In genomic region chr4:40232610-40233009, GRCh38 we compare ENCODE assay signal across 17 cellular contexts. TPM values are rescaled to one million over a fixed set of nuclear protein-coding genes. Genes with fewer than 3 reads are reported as not detected.
A peak's percentile ranks its signal among the peaks of the same experiment; 100 is the strongest.
DNase-seq lines count a peak whose midpoint lies in the region; ATAC-seq and TF ChIP-seq lines count a peak whose summit lies in the region.
"Had no signal": no experiment of that assay in that cellular context is flagged by ENCODE, and none has a peak within 500 bp of the region (broad histone marks: within the 10 kb centered on the region; RNA-seq: fewer than 3 reads in every experiment).

No MANE protein-coding gene starts in this region.

- peaks cover 5% of the 10 kb centered on the region; the same call in 1 of the 2 replicates for H3F3A ChIP-seq in OCI-LY1 (ENCODE audit: insufficient read depth, low read length)
- no peaks in the 10 kb centered on the region for H3F3A ChIP-seq in GM23338 (replicated peaks; ENCODE audit: low read depth)

- BruUV-seq in mammary epithelial cell (replicated peaks; lab: Mats Ljungman, UMichigan) = no TSS peak

- H3K9ac ChIP-seq in mammary epithelial cell (ENCODE audit: insufficient read depth, low read length) (no peak overlapping the region), OCI-LY1 (ENCODE audit: low read length) (no peak overlapping the region)

- H3K4me3 ChIP-seq in mammary epithelial cell (replicated peaks in 1 of 3; ENCODE audit: insufficient read depth in 1 of 3, low read depth in 2 of 3, low read length in 3 of 3) = no peak overlapping the region
- H3K4me3 ChIP-seq in breast epithelium = no peak overlapping the region
- H3K4me3 ChIP-seq in OCI-LY1 (ENCODE audit: low read depth, low read length, poor library complexity, severe bottlenecking) = no peak overlapping the region
- no peak overlapping the region for H3K4me3 ChIP-seq in HAP-1
- no peak overlapping the region for H3K4me3 ChIP-seq in GM23338
- H3K4me3 ChIP-seq: right atrium auricular region had no signal

- DNase-seq in mammary epithelial cell (no peak), breast epithelium (ENCODE audit: low spot score in 2 of 2) (no peak), HAP-1 (ENCODE audit: low spot score in 2 of 2) (no peak), GM23338 (ENCODE audit: low spot score) (no peak)
- peak; percentile 41 for DNase-seq in activated naive CD8-positive, alpha-beta T cell treated with anti-CD3 and anti-CD28 coated beads, Interleukin-2, amount 10 ng/mL, durations not matched to agents 7 days and 5 days
- peak in 1 of 2 donors; percentile 21 for DNase-seq in stimulated activated naive CD8-positive, alpha-beta T cell treated with anti-CD3 and anti-CD28 coated beads, Interleukin-15, amount 100 ng/mL, for 72 hours
- DNase-seq: DMS79; hippocampal formation; NCI-H1417 treated with DMSO at 0.1 percent for 48 hours; NCI-H510A; stimulated activated CD4-positive, alpha-beta T cell treated with anti-CD3 and anti-CD28 coated beads, Interleukin-2, amount 100 ng/mL, for 48 hours had no signal

- no peak for TF ChIP-seq CTCF in mammary epithelial cell (conservative IDR thresholded peaks at IDR 0.05 in 1 of 2, IDR thresholded peaks at IDR 0.05 in 1 of 2; ENCODE audit: extremely low read depth in 1 of 2, insufficient read depth in 1 of 2, low read depth in 1 of 2, low read length in 2 of 2)
- no peak for TF ChIP-seq CTCF in breast epithelium (IDR thresholded peaks at IDR 0.05)
- no peak for TF ChIP-seq CTCF in OCI-LY1 (IDR thresholded peaks at IDR 0.05; ENCODE audit: low read length)
- TF ChIP-seq CTCF in GM23338 (conservative IDR thresholded peaks at IDR 0.05; ENCODE audit: low read depth in 2 of 2) = no peak

- WGBS in mammary epithelial cell (ENCODE audit: low coverage, missing lambda C conversion rate) = 23% methylated on average over 2 of the region's 3 CpGs

- H3K27me3 Mint-ChIP-seq in activated naive CD8-positive, alpha-beta T cell treated with anti-CD3 and anti-CD28 coated beads, Interleukin-2, amount 10 ng/mL, durations not matched to agents 7 days and 5 days = no peaks in the 10 kb centered on the region
- no peaks in the 10 kb centered on the region for H3K27me3 Mint-ChIP-seq in stimulated activated naive CD8-positive, alpha-beta T cell treated with anti-CD3 and anti-CD28 coated beads, Interleukin-15, amount 100 ng/mL, for 72 hours
- peaks cover 8% of the 10 kb centered on the region for H3K27me3 Mint-ChIP-seq in GM23338 (ENCODE audit: insufficient read depth, low read depth, poor library complexity)

- H3K4me1 ChIP-seq in mammary epithelial cell (ENCODE audit: insufficient read depth, low read length) = no peaks in the 10 kb centered on the region
- no peaks in the 10 kb centered on the region for H3K4me1 ChIP-seq in breast epithelium
- H3K4me1 ChIP-seq in OCI-LY1 (ENCODE audit: insufficient read depth, low read length, severe bottlenecking) = peaks cover 98% of the 10 kb centered on the region
- H3K4me1 ChIP-seq in HAP-1 = no peaks in the 10 kb centered on the region
- no peaks in the 10 kb centered on the region; the same call in 1 of the 2 replicates for H3K4me1 ChIP-seq in GM23338 (ENCODE audit: insufficient read depth)
- H3K4me1 ChIP-seq: right atrium auricular region had no signal

- peaks cover 81% of the 10 kb centered on the region for H3K4me1 Mint-ChIP-seq in activated naive CD8-positive, alpha-beta T cell treated with anti-CD3 and anti-CD28 coated beads, Interleukin-2, amount 10 ng/mL, durations not matched to agents 7 days and 5 days
- H3K4me1 Mint-ChIP-seq in stimulated activated naive CD8-positive, alpha-beta T cell treated with anti-CD3 and anti-CD28 coated beads, Interleukin-15, amount 100 ng/mL, for 72 hours = peaks cover 97% of the 10 kb centered on the region
- peaks cover 14% of the 10 kb centered on the region for H3K4me1 Mint-ChIP-seq in GM23338

- H3K4me2 ChIP-seq in mammary epithelial cell (ENCODE audit: insufficient read depth, low read depth, low read length) = no peak overlapping the region
- H3K4me2 ChIP-seq in OCI-LY1 (ENCODE audit: low read length) = peak overlapping the region; percentile 16; the same call in 1 of the 2 replicates
- H3K4me2 ChIP-seq in GM23338 = no peak overlapping the region

- no peaks in the 10 kb centered on the region for H4K20me1 ChIP-seq in mammary epithelial cell (ENCODE audit: insufficient read depth, low read length)
- H4K20me1 ChIP-seq in OCI-LY1 (ENCODE audit: insufficient read depth, low read length) = 0 out of 2 replicates have a peak, but pooled peaks cover 6% of the 10 kb centered on the region
- H4K20me1 ChIP-seq in GM23338 (replicated peaks; ENCODE audit: insufficient read depth) = no peaks in the 10 kb centered on the region

- H3K27me3 ChIP-seq in mammary epithelial cell (ENCODE audit: insufficient read depth, low read length) (no peaks in the 10 kb centered on the region), breast epithelium (no peaks in the 10 kb centered on the region), OCI-LY1 (ENCODE audit: insufficient read depth, low read length) (no peaks in the 10 kb centered on the region), HAP-1 (ENCODE audit: low read depth) (no peaks in the 10 kb centered on the region), GM23338 (ENCODE audit: insufficient read depth) (no peaks in the 10 kb centered on the region)
- H3K27me3 ChIP-seq: right atrium auricular region had no signal

- peak overlapping the region; percentile 69 for H3K27ac Mint-ChIP-seq in activated naive CD8-positive, alpha-beta T cell treated with anti-CD3 and anti-CD28 coated beads, Interleukin-2, amount 10 ng/mL, durations not matched to agents 7 days and 5 days
- H3K27ac Mint-ChIP-seq in stimulated activated naive CD8-positive, alpha-beta T cell treated with anti-CD3 and anti-CD28 coated beads, Interleukin-15, amount 100 ng/mL, for 72 hours = peak overlapping the region; percentile 57 to 91
- no peak overlapping the region for H3K27ac Mint-ChIP-seq in GM23338
- H3K27ac Mint-ChIP-seq: dendritic cell treated with granulocyte-macrophage colony-stimulating factor and Interleukin-4, amounts not matched to agents 40 ng/mL and 50 ng/mL, for 4 days had no signal

- in situ Hi-C loops in mammary epithelial cell (cut with MboI; ENCODE audit: low sequenced_read_pairs in 2 of 2) = no loop called here
- in situ Hi-C loops in HAP-1 (cut with MboI; ENCODE audit: low sequenced_read_pairs) = no loop called here

- H3K9me2 ChIP-seq in OCI-LY1 (ENCODE audit: low read depth, low read length) = no peaks in the 10 kb centered on the region
- no peaks in the 10 kb centered on the region for H3K9me2 ChIP-seq in GM23338 (ENCODE audit: insufficient read depth)

- POLR2A ChIA-PET in activated naive CD8-positive, alpha-beta T cell treated with anti-CD3 and anti-CD28 coated beads, Interleukin-2, amount 10 ng/mL, durations not matched to agents 7 days and 5 days (lab: Charles Lee) = interaction anchor here (0.6 to 5.5 kb wide), 8 partner anchors 8 to 179 kb away, joined by 3 to 65 read pairs (median 12); partner anchors contain the start of gene RHOH

- ATAC-seq in activated naive CD8-positive, alpha-beta T cell treated with anti-CD3 and anti-CD28 coated beads, Interleukin-2, amount 10 ng/mL, durations not matched to agents 7 days and 5 days (ENCODE audit: low read depth) = no peak
- no peak for ATAC-seq in stimulated activated naive CD8-positive, alpha-beta T cell treated with anti-CD3 and anti-CD28 coated beads, Interleukin-15, amount 100 ng/mL, for 72 hours
- ATAC-seq in HG02642 (IDR thresholded peaks at IDR 0.05; ENCODE audit: poor library complexity, unreplicated experiment) = no peak
- no peak for ATAC-seq in GM23338

- H3K9me3 ChIP-seq in mammary epithelial cell (replicated peaks; ENCODE audit: insufficient read depth, low read length) (no peaks in the 10 kb centered on the region), breast epithelium (no peaks in the 10 kb centered on the region), OCI-LY1 (ENCODE audit: low read length) (no peaks in the 10 kb centered on the region), HAP-1 (no peaks in the 10 kb centered on the region)
- H3K9me3 ChIP-seq: right atrium auricular region had no signal

- TF ChIP-seq POLR2A in breast epithelium (IDR thresholded peaks at IDR 0.05) = no peak

- H3K27ac ChIP-seq in mammary epithelial cell (ENCODE audit: insufficient read depth, low read depth, low read length) (no peak overlapping the region), breast epithelium (no peak overlapping the region), OCI-LY1 (ENCODE audit: low read depth, low read length, poor library complexity, severe bottlenecking) (peak overlapping the region; percentile 75), GM23338 (ENCODE audit: low read depth) (no peak overlapping the region)
- H3K27ac ChIP-seq: right atrium auricular region had no signal

- H3K36me3 ChIP-seq in mammary epithelial cell (ENCODE audit: insufficient read depth, low read length) (no peaks in the 10 kb centered on the region), breast epithelium (no peaks in the 10 kb centered on the region), OCI-LY1 (ENCODE audit: insufficient read depth, low read length) (peaks cover 92% of the 10 kb centered on the region), HAP-1 (replicated peaks) (no peaks in the 10 kb centered on the region), GM23338 (ENCODE audit: insufficient read depth) (no peaks in the 10 kb centered on the region)
- H3K36me3 ChIP-seq: right atrium auricular region had no signal

- no peaks in the 10 kb centered on the region for H3K9me3 Mint-ChIP-seq in activated naive CD8-positive, alpha-beta T cell treated with anti-CD3 and anti-CD28 coated beads, Interleukin-2, amount 10 ng/mL, durations not matched to agents 7 days and 5 days
- no peaks in the 10 kb centered on the region for H3K9me3 Mint-ChIP-seq in stimulated activated naive CD8-positive, alpha-beta T cell treated with anti-CD3 and anti-CD28 coated beads, Interleukin-15, amount 100 ng/mL, for 72 hours
- H3K9me3 Mint-ChIP-seq in GM23338 = no peaks in the 10 kb centered on the region; the same call in 2 of the 3 replicates

- peaks cover 45% of the 10 kb centered on the region for H3K36me3 Mint-ChIP-seq in activated naive CD8-positive, alpha-beta T cell treated with anti-CD3 and anti-CD28 coated beads, Interleukin-2, amount 10 ng/mL, durations not matched to agents 7 days and 5 days
- H3K36me3 Mint-ChIP-seq in GM23338 (ENCODE audit: low read depth) = no peaks in the 10 kb centered on the region

- intact Hi-C loops in mammary epithelial cell (cut with micrococcal nuclease) = no loop called here
- intact Hi-C loops in breast epithelium (cut with DNase I; ENCODE audit: low total_unique reads) = no loop called here

- H2AFZ ChIP-seq in mammary epithelial cell (ENCODE audit: low read depth, low read length) (peak overlapping the region; percentile 23), OCI-LY1 (ENCODE audit: low read length) (no peak overlapping the region), GM23338 (no peak overlapping the region)

- peak overlapping the region; percentile 54 for H3K4me3 Mint-ChIP-seq in activated naive CD8-positive, alpha-beta T cell treated with anti-CD3 and anti-CD28 coated beads, Interleukin-2, amount 10 ng/mL, durations not matched to agents 7 days and 5 days
- H3K4me3 Mint-ChIP-seq in stimulated activated naive CD8-positive, alpha-beta T cell treated with anti-CD3 and anti-CD28 coated beads, Interleukin-15, amount 100 ng/mL, for 72 hours = peak overlapping the region; percentile 48 to 74
- no peak overlapping the region for H3K4me3 Mint-ChIP-seq in GM23338
- H3K4me3 Mint-ChIP-seq: dendritic cell treated with granulocyte-macrophage colony-stimulating factor and Interleukin-4, amounts not matched to agents 40 ng/mL and 50 ng/mL, for 4 days had no signal

- CTCF ChIA-PET in mammary epithelial cell (lab: Charles Lee; ENCODE audit: low non-redundant PET) = no interaction called here

- H3K79me2 ChIP-seq in mammary epithelial cell (ENCODE audit: insufficient read depth, low read length) (no peaks in the 10 kb centered on the region), OCI-LY1 (ENCODE audit: insufficient read depth, low read length) (peaks cover 100% of the 10 kb centered on the region), GM23338 (replicated peaks; ENCODE audit: insufficient read depth) (no peaks in the 10 kb centered on the region)

- dilution Hi-C loops in mammary epithelial cell (cut with HindIII; ENCODE audit: low sequenced_read_pairs) = no loop called here

RNA-seq across cellular contexts. Expression of gene RHOH, which starts 35.8 kb away (rescaled TPM):
- not detected for total RNA-seq in mammary epithelial cell
- not detected for polyA plus RNA-seq in mammary epithelial cell
- polyA minus RNA-seq in mammary epithelial cell = not detected
- total RNA-seq in breast epithelium = 10 to 100 TPM in 1 of 3 donors, 1 to 10 TPM in 2; 5.0 to 16.4 (median 9.7) TPM
- 100 to 1,000 TPM; 187 to 190 TPM for total RNA-seq in activated naive CD8-positive, alpha-beta T cell treated with anti-CD3 and anti-CD28 coated beads, Interleukin-2, amount 10 ng/mL, durations not matched to agents 7 days and 5 days
- total RNA-seq in GM23338 (2014; rRNA removed; shearing (Covaris generic)) = 2.7 and 3.7 TPM in 2 replicates
- polyA plus RNA-seq in GM23338 (2016; fragmentation: Nextera tagmentation; extraction: Ambion mirVana) = 1.8 and 2.2 TPM in 2 replicates
- total RNA-seq: HepG2, RPMI7951 had no signal

Comparison
In these comparisons a context has a peak if more than half of its experiments do, and no peak if none do; other contexts are left out.
1. RNA of gene RHOH, which starts 35.8 kb away (total RNA-seq): 187 to 190 TPM in activated naive CD8-positive, alpha-beta T cell treated with anti-CD3 and anti-CD28 coated beads, Interleukin-2, amount 10 ng/mL, durations not matched to agents 7 days and 5 days; 5.0 to 16.4 TPM in breast epithelium, 2.7 to 3.7 TPM in GM23338 and not detected in mammary epithelial cell; every median in the first group is over 10 times any median in the second.